1 cellular context compared by ENCODE assay signal in the genomic region with DNA sequence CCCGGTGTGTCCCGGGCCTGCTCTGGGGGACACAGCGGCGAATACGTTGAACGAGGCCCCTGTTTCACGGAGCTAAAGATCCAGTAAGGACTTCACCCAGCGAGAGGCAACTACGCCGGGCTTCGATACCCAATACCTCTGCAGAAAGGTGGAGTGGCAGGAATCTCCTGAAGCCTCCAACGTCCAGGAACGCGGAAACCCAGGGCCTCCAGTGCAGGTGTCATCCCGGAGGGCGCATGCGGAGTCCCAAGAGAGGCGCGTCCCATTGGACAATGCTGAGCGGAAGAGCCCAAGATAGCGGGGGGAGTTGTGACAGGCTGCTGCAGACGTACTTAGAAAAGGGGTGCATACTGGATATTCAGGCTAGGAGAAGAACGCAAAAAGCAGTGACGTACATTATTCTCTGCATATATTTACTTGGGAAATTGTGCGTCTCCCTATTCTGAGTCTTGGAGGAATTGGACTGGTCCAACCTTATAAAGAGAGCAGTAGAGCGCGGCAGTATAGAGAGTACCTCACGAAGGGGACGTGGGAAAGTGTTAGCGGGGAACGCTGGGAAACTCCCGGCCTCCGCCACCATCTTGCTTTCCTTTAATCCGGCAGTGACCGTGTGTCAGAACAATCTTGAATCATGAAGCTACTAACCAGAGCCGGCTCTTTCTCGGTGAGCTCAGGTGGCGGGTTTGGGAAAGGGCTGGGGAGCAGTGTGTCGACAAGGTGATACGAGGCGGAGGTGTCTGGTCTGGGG.
TF ChIP-seq lines count a peak whose summit lies in the region.

A gene (plus strand): TSS at position 569 of the 748 bp plus-strand sequence. CDS start 63 bp downstream, at position 632.

TF ChIP-seq in K562, 482 proteins besides CTCF, POLR2A, EP300 and RAD21 (continued from another document and continues in another):
- TF ChIP-seq BRCA1 (IDR thresholded peaks at IDR 0.05), result no peak
- no peak for TF ChIP-seq BRCA1 (CRISPR knock-in tag; IDR thresholded peaks at IDR 0.05)
- TF ChIP-seq, protein P1, sequence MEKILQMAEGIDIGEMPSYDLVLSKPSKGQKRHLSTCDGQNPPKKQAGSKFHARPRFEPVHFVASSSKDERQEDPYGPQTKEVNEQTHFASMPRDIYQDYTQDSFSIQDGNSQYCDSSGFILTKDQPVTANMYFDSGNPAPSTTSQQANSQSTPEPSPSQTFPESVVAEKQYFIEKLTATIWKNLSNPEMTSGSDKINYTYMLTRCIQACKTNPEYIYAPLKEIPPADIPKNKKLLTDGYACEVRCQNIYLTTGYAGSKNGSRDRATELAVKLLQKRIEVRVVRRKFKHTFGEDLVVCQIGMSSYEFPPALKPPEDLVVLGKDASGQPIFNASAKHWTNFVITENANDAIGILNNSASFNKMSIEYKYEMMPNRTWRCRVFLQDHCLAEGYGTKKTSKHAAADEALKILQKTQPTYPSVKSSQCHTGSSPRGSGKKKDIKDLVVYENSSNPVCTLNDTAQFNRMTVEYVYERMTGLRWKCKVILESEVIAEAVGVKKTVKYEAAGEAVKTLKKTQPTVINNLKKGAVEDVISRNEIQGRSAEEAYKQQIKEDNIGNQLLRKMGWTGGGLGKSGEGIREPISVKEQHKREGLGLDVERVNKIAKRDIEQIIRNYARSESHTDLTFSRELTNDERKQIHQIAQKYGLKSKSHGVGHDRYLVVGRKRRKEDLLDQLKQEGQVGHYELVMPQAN (IDR thresholded peaks at IDR 0.05; ENCODE audit: borderline replicate concordance), result peak; percentile 97
- TF ChIP-seq MIER1 (IDR thresholded peaks at IDR 0.05; ENCODE audit: low read depth), result no peak
- peak in 1 of 2 experiments; percentile 38; a peak in 3 of 4 replicates for TF ChIP-seq TEAD1 (CRISPR knock-in tag; IDR thresholded peaks at IDR 0.05)
- TF ChIP-seq NUFIP1 (IDR thresholded peaks at IDR 0.05; ENCODE audit: partially characterized antibody), result peak; percentile 91
- TF ChIP-seq, protein P2, sequence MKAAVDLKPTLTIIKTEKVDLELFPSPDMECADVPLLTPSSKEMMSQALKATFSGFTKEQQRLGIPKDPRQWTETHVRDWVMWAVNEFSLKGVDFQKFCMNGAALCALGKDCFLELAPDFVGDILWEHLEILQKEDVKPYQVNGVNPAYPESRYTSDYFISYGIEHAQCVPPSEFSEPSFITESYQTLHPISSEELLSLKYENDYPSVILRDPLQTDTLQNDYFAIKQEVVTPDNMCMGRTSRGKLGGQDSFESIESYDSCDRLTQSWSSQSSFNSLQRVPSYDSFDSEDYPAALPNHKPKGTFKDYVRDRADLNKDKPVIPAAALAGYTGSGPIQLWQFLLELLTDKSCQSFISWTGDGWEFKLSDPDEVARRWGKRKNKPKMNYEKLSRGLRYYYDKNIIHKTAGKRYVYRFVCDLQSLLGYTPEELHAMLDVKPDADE (conservative IDR thresholded peaks at IDR 0.05; ENCODE audit: control insufficient read depth, low read depth, low read length), result peak; percentile 32; the same call in 1 of the 2 replicates
- TF ChIP-seq MXI1 (IDR thresholded peaks at IDR 0.05; ENCODE audit: low read depth, low read length), result peak; percentile 12; the same call in 1 of the 2 replicates
- no peak for TF ChIP-seq ZNF24 (IDR thresholded peaks at IDR 0.05)
- no peak for TF ChIP-seq KLF13 (tag; IDR thresholded peaks at IDR 0.05; ENCODE audit: borderline replicate concordance, low read depth)
- TF ChIP-seq PPARD (CRISPR knock-in tag; IDR thresholded peaks at IDR 0.05), result 0 out of 2 replicates have a peak, but pooled peaks have one; percentile 22
- peak; percentile 87; the same call in 1 of the 2 replicates for TF ChIP-seq GTF2E2 (tag; IDR thresholded peaks at IDR 0.05)
- TF ChIP-seq MCM5 (IDR thresholded peaks at IDR 0.05; ENCODE audit: low read depth), result no peak
- TF ChIP-seq ZNF197 (CRISPR knock-in tag; IDR thresholded peaks at IDR 0.05; ENCODE audit: low read depth), result no peak
- no peak for TF ChIP-seq KDM2B (CRISPR knock-in tag; IDR thresholded peaks at IDR 0.05)
- TF ChIP-seq, protein P3, sequence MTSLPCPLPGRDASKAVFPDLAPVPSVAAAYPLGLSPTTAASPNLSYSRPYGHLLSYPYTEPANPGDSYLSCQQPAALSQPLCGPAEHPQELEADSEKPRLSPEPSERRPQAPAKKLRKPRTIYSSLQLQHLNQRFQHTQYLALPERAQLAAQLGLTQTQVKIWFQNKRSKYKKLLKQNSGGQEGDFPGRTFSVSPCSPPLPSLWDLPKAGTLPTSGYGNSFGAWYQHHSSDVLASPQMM (CRISPR knock-in tag; IDR thresholded peaks at IDR 0.05), result no peak
- TF ChIP-seq, protein P4, sequence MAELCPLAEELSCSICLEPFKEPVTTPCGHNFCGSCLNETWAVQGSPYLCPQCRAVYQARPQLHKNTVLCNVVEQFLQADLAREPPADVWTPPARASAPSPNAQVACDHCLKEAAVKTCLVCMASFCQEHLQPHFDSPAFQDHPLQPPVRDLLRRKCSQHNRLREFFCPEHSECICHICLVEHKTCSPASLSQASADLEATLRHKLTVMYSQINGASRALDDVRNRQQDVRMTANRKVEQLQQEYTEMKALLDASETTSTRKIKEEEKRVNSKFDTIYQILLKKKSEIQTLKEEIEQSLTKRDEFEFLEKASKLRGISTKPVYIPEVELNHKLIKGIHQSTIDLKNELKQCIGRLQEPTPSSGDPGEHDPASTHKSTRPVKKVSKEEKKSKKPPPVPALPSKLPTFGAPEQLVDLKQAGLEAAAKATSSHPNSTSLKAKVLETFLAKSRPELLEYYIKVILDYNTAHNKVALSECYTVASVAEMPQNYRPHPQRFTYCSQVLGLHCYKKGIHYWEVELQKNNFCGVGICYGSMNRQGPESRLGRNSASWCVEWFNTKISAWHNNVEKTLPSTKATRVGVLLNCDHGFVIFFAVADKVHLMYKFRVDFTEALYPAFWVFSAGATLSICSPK (IDR thresholded peaks at IDR 0.05; ENCODE audit: borderline replicate concordance), result no peak
- peak; percentile 55 to 63; a peak in 3 of 4 replicates for TF ChIP-seq SIX5 (IDR thresholded peaks at IDR 0.05; ENCODE audit: borderline replicate concordance in 1 of 2, insufficient read depth in 1 of 2, low read depth in 1 of 2, low read length in 2 of 2)
- TF ChIP-seq ZNF23 (CRISPR knock-in tag; IDR thresholded peaks at IDR 0.05), result no peak
- TF ChIP-seq EZH2 (IDR thresholded peaks at IDR 0.05; ENCODE audit: borderline replicate concordance, low read depth, low read length), result no peak
- no peak for TF ChIP-seq SMARCB1 (IDR thresholded peaks at IDR 0.05; ENCODE audit: insufficient read length, low read depth)
- no peak for TF ChIP-seq NCOR1 (IDR thresholded peaks at IDR 0.05)
- TF ChIP-seq PRMT5 (CRISPR knock-in tag; IDR thresholded peaks at IDR 0.05), result no peak
- 0 out of 2 replicates have a peak, but pooled peaks have one; percentile 6 for TF ChIP-seq MAFK (IDR thresholded peaks at IDR 0.05; ENCODE audit: low read length)
- TF ChIP-seq ZNF121 (CRISPR knock-in tag; conservative IDR thresholded peaks at IDR 0.05), result no peak
- no peak for TF ChIP-seq PTBP1 (IDR thresholded peaks at IDR 0.05; ENCODE audit: low read depth, low read length)
- TF ChIP-seq HMG20B (CRISPR knock-in tag; IDR thresholded peaks at IDR 0.05), result no peak
- TF ChIP-seq TCF7L2 (IDR thresholded peaks at IDR 0.05; ENCODE audit: low read depth, low read length), result peak; percentile 98
- TF ChIP-seq, protein P5, sequence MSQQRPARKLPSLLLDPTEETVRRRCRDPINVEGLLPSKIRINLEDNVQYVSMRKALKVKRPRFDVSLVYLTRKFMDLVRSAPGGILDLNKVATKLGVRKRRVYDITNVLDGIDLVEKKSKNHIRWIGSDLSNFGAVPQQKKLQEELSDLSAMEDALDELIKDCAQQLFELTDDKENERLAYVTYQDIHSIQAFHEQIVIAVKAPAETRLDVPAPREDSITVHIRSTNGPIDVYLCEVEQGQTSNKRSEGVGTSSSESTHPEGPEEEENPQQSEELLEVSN (IDR thresholded peaks at IDR 0.05; ENCODE audit: borderline replicate concordance in 1 of 2, extremely low read depth in 1 of 2, insufficient read depth in 1 of 2, insufficient read length in 1 of 2, low read depth in 1 of 2, low read length in 1 of 2, poor library complexity in 1 of 2, severe bottlenecking in 1 of 2), result peak in 1 of 2 experiments; percentile 59
- TF ChIP-seq, protein P6, sequence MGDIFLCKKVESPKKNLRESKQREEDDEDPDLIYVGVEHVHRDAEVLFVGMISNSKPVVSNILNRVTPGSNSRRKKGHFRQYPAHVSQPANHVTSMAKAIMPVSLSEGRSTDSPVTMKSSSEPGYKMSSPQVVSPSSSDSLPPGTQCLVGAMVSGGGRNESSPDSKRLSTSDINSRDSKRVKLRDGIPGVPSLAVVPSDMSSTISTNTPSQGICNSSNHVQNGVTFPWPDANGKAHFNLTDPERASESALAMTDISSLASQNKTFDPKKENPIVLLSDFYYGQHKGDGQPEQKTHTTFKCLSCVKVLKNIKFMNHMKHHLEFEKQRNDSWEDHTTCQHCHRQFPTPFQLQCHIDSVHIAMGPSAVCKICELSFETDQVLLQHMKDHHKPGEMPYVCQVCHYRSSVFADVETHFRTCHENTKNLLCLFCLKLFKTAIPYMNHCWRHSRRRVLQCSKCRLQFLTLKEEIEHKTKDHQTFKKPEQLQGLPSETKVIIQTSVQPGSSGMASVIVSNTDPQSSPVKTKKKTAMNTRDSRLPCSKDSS (IDR thresholded peaks at IDR 0.05; ENCODE audit: low read depth, partially characterized antibody), result no peak
- TF ChIP-seq THRAP3 (IDR thresholded peaks at IDR 0.05; ENCODE audit: borderline replicate concordance), result no peak
- peak; percentile 77 for TF ChIP-seq ZNF143 (CRISPR knock-in tag; IDR thresholded peaks at IDR 0.05)
- TF ChIP-seq, protein P7, sequence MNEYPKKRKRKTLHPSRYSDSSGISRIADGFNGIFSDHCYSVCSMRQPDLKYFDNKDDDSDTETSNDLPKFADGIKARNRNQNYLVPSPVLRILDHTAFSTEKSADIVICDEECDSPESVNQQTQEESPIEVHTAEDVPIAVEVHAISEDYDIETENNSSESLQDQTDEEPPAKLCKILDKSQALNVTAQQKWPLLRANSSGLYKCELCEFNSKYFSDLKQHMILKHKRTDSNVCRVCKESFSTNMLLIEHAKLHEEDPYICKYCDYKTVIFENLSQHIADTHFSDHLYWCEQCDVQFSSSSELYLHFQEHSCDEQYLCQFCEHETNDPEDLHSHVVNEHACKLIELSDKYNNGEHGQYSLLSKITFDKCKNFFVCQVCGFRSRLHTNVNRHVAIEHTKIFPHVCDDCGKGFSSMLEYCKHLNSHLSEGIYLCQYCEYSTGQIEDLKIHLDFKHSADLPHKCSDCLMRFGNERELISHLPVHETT (CRISPR knock-in tag; conservative IDR thresholded peaks at IDR 0.05 in 1 of 2, IDR thresholded peaks at IDR 0.05 in 1 of 2), result peak in 1 of 2 experiments; percentile 60; a peak in 1 of 4 replicates
- peak; percentile 22 for TF ChIP-seq FOS (IDR thresholded peaks at IDR 0.05; ENCODE audit: extremely low read depth, insufficient read length)
- TF ChIP-seq, protein P8, sequence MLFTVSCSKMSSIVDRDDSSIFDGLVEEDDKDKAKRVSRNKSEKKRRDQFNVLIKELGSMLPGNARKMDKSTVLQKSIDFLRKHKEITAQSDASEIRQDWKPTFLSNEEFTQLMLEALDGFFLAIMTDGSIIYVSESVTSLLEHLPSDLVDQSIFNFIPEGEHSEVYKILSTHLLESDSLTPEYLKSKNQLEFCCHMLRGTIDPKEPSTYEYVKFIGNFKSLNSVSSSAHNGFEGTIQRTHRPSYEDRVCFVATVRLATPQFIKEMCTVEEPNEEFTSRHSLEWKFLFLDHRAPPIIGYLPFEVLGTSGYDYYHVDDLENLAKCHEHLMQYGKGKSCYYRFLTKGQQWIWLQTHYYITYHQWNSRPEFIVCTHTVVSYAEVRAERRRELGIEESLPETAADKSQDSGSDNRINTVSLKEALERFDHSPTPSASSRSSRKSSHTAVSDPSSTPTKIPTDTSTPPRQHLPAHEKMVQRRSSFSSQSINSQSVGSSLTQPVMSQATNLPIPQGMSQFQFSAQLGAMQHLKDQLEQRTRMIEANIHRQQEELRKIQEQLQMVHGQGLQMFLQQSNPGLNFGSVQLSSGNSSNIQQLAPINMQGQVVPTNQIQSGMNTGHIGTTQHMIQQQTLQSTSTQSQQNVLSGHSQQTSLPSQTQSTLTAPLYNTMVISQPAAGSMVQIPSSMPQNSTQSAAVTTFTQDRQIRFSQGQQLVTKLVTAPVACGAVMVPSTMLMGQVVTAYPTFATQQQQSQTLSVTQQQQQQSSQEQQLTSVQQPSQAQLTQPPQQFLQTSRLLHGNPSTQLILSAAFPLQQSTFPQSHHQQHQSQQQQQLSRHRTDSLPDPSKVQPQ (CRISPR knock-in tag; IDR thresholded peaks at IDR 0.05; ENCODE audit: borderline replicate concordance), result peak; percentile 72; the same call in 1 of the 2 replicates
- no peak for TF ChIP-seq DDX20 (tag; IDR thresholded peaks at IDR 0.05; ENCODE audit: low read depth)
- peak; percentile 91 for TF ChIP-seq L3MBTL2 (IDR thresholded peaks at IDR 0.05)
- TF ChIP-seq, protein P9, sequence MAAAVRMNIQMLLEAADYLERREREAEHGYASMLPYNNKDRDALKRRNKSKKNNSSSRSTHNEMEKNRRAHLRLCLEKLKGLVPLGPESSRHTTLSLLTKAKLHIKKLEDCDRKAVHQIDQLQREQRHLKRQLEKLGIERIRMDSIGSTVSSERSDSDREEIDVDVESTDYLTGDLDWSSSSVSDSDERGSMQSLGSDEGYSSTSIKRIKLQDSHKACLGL (CRISPR knock-in tag; IDR thresholded peaks at IDR 0.05; ENCODE audit: borderline replicate concordance, poor library complexity, severe bottlenecking), result no peak
- TF ChIP-seq CBX2 (IDR thresholded peaks at IDR 0.05; ENCODE audit: insufficient read depth, low read length, poor library complexity, severe bottlenecking), result no peak
- no peak for TF ChIP-seq ARHGAP35 (IDR thresholded peaks at IDR 0.05; ENCODE audit: partially characterized antibody)
- TF ChIP-seq HDAC2 (IDR thresholded peaks at IDR 0.05), result peak; percentile 67
- TF ChIP-seq, protein P10, sequence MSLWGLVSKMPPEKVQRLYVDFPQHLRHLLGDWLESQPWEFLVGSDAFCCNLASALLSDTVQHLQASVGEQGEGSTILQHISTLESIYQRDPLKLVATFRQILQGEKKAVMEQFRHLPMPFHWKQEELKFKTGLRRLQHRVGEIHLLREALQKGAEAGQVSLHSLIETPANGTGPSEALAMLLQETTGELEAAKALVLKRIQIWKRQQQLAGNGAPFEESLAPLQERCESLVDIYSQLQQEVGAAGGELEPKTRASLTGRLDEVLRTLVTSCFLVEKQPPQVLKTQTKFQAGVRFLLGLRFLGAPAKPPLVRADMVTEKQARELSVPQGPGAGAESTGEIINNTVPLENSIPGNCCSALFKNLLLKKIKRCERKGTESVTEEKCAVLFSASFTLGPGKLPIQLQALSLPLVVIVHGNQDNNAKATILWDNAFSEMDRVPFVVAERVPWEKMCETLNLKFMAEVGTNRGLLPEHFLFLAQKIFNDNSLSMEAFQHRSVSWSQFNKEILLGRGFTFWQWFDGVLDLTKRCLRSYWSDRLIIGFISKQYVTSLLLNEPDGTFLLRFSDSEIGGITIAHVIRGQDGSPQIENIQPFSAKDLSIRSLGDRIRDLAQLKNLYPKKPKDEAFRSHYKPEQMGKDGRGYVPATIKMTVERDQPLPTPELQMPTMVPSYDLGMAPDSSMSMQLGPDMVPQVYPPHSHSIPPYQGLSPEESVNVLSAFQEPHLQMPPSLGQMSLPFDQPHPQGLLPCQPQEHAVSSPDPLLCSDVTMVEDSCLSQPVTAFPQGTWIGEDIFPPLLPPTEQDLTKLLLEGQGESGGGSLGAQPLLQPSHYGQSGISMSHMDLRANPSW (CRISPR knock-in tag; IDR thresholded peaks at IDR 0.05), result no peak; the same call in 1 of the 2 replicates
- TF ChIP-seq ZBTB8A (IDR thresholded peaks at IDR 0.05; ENCODE audit: partially characterized antibody), result no peak
- no peak for TF ChIP-seq PHB (CRISPR knock-in tag; IDR thresholded peaks at IDR 0.05)
- peak; percentile 1 for TF ChIP-seq MEIS2 (IDR thresholded peaks at IDR 0.05; ENCODE audit: partially characterized antibody)
- TF ChIP-seq CHCHD3 (CRISPR knock-in tag; IDR thresholded peaks at IDR 0.05), result no peak
- no peak; the same call in 1 of the 2 replicates for TF ChIP-seq CBX1 (IDR thresholded peaks at IDR 0.05; ENCODE audit: low read depth)
- TF ChIP-seq HDAC6 (IDR thresholded peaks at IDR 0.05; ENCODE audit: low read depth, low read length), result no peak
